ENCODE assay signal across 1 cellular context in genomic region chr1:155989242-155989991, GRCh38.
TF ChIP-seq lines count a peak whose summit lies in the region.

No MANE protein-coding gene starts in this region.

TF ChIP-seq in GM23338, 12 proteins besides CTCF, POLR2A, EP300 and RAD21 (continued from another document):
- TF ChIP-seq ZNF462 (CRISPR knock-in tag; IDR thresholded peaks at IDR 0.05) (no peak), ZNF331 (CRISPR knock-in tag; IDR thresholded peaks at IDR 0.05; ENCODE audit: low read depth) (no peak), STAT1 (IDR thresholded peaks at IDR 0.05; ENCODE audit: unreplicated experiment) (no peak), REST (IDR thresholded peaks at IDR 0.05; ENCODE audit: unreplicated experiment) (no peak), ETS1 (IDR thresholded peaks at IDR 0.05) (no peak)
